ENCODE assay signal across 18 cellular contexts in genomic region chr5:131776451-131776850, GRCh38. TPM values are rescaled to one million over a fixed set of nuclear protein-coding genes. Genes with fewer than 3 reads are reported as not detected.
DNase-seq lines count a peak whose midpoint lies in the region; ATAC-seq and TF ChIP-seq lines count a peak whose summit lies in the region.
"Had no signal": no experiment of that assay in that cellular context is flagged by ENCODE, and none has a peak within 500 bp of the region (broad histone marks: within the 10 kb centered on the region; RNA-seq: fewer than 3 reads in every experiment).

No MANE protein-coding gene starts in this region.

- H3K27ac ChIP-seq in 22Rv1, result peak overlapping the region; percentile 84
- H3K27ac ChIP-seq in HEK293 (ENCODE audit: extremely low read depth, low read depth, low read length), result no peak overlapping the region
- peak overlapping the region in 39 of 59 donors; percentile 1 to 93 (median 67) for H3K27ac ChIP-seq in dorsolateral prefrontal cortex
- H3K27ac ChIP-seq: SJCRH30 had no signal

- H3K4me3 ChIP-seq in HEK293 (ENCODE audit: low read depth, low read length) (no peak overlapping the region), dorsolateral prefrontal cortex (no peak overlapping the region)
- H3K4me3 ChIP-seq: SJCRH30 had no signal

- H3K4me1 ChIP-seq in HEK293 (ENCODE audit: control insufficient read depth, insufficient read depth, low read length), result peaks cover 9% of the 10 kb centered on the region; the same call in 1 of the 2 replicates
- H3K4me1 ChIP-seq: BE2C, SJCRH30 had no signal

- no peak for TF ChIP-seq CTCF in 22Rv1 (IDR thresholded peaks at IDR 0.05)
- no peak for TF ChIP-seq CTCF in HEK293 (tag by site-specific recombination; IDR thresholded peaks at IDR 0.05)
- no peak for TF ChIP-seq CTCF in dorsolateral prefrontal cortex (IDR thresholded peaks at IDR 0.05 in 54 of 56, conservative IDR thresholded peaks at IDR 0.05 in 2 of 56; ENCODE audit: low read depth in 1 of 56, partially characterized antibody in 56 of 56)

- DNase-seq in dorsolateral prefrontal cortex (no peak), fibroblast of the conjunctiva (ENCODE audit: low read depth) (peak; percentile 14), D341Med (ENCODE audit: low spot score) (no peak), GDM1 (lab: John Stamatoyannopoulos, UW) (no peak)
- no peak for DNase-seq in activated CD4-positive, alpha-beta memory T cell treated with anti-CD3 and anti-CD28 coated beads for 36 hours
- DNase-seq: BE2C, DMS79, Karpas-422, NCI-H1694, NCI-H2081, NCI-H2171 treated with DMSO at 0.1 percent for 48 hours, NCI-H524 treated with DMSO at 0.1 percent for 48 hours, NCI-H82, OCI-M1, SJCRH30 had no signal

- no peaks in the 10 kb centered on the region for H3K27me3 ChIP-seq in dorsolateral prefrontal cortex
- H3K27me3 ChIP-seq: BE2C, SJCRH30 had no signal

- no peaks in the 10 kb centered on the region for H3K9me3 ChIP-seq in HEK293 (ENCODE audit: control insufficient read depth, insufficient read depth, low read depth, low read length)
- H3K9me3 ChIP-seq: BE2C, SJCRH30 had no signal

- H3K9me3 Mint-ChIP-seq in activated CD4-positive, alpha-beta memory T cell treated with anti-CD3 and anti-CD28 coated beads for 36 hours, result no peaks in the 10 kb centered on the region

- CTCF ChIA-PET in HEK293 (lab: Yijun Ruan, JAX), result no interaction called here
- CTCF ChIA-PET in activated CD4-positive, alpha-beta memory T cell treated with anti-CD3 and anti-CD28 coated beads for 36 hours (lab: Charles Lee), result no interaction called here

- ATAC-seq in HG02938 (IDR thresholded peaks at IDR 0.05; ENCODE audit: unreplicated experiment), result no peak

- no peak overlapping the region for H3K4me3 Mint-ChIP-seq in activated CD4-positive, alpha-beta memory T cell treated with anti-CD3 and anti-CD28 coated beads for 36 hours

- H3K36me3 ChIP-seq in HEK293 (ENCODE audit: control insufficient read depth in 2 of 2, insufficient read depth in 1 of 2, low read length in 2 of 2), result no peaks in the 10 kb centered on the region
- H3K36me3 ChIP-seq: BE2C, SJCRH30 had no signal

- no peaks in the 10 kb centered on the region for H3K27me3 Mint-ChIP-seq in activated CD4-positive, alpha-beta memory T cell treated with anti-CD3 and anti-CD28 coated beads for 36 hours

- POLR2A ChIA-PET in HEK293 (lab: Yijun Ruan, JAX), result no interaction called here
- POLR2A ChIA-PET in activated CD4-positive, alpha-beta memory T cell treated with anti-CD3 and anti-CD28 coated beads for 36 hours (lab: Charles Lee), result no interaction called here

- peaks cover 2% of the 10 kb centered on the region for H3K36me3 Mint-ChIP-seq in activated CD4-positive, alpha-beta memory T cell treated with anti-CD3 and anti-CD28 coated beads for 36 hours

- intact Hi-C loops in dorsolateral prefrontal cortex (cut with DNase I), result no loop called here
- intact Hi-C loops in activated CD4-positive, alpha-beta memory T cell treated with anti-CD3 and anti-CD28 coated beads for 36 hours (cut with micrococcal nuclease), result no loop called here

- peaks cover 16% of the 10 kb centered on the region for H3K4me1 Mint-ChIP-seq in activated CD4-positive, alpha-beta memory T cell treated with anti-CD3 and anti-CD28 coated beads for 36 hours (ENCODE audit: low read depth)

- no peak overlapping the region for H3K27ac Mint-ChIP-seq in activated CD4-positive, alpha-beta memory T cell treated with anti-CD3 and anti-CD28 coated beads for 36 hours

TF ChIP-seq in HEK293, 187 proteins besides CTCF, POLR2A, EP300 and RAD21:
- TF ChIP-seq PRDM6 (tag by site-specific recombination; IDR thresholded peaks at IDR 0.05) (peak; percentile 47), ZNF248 (tag by site-specific recombination; IDR thresholded peaks at IDR 0.05) (no peak)

RNA-seq across cellular contexts. Expression of gene FNIP1, which starts 20.4 kb away (rescaled TPM):
- 10 to 100 TPM; 40.0 to 84.5 (median 54.3) TPM for total RNA-seq in dorsolateral prefrontal cortex
- 10 to 100 TPM; 14.0 to 15.9 TPM for total RNA-seq in activated CD4-positive, alpha-beta memory T cell treated with anti-CD3 and anti-CD28 coated beads for 36 hours
